In the genomic region with DNA sequence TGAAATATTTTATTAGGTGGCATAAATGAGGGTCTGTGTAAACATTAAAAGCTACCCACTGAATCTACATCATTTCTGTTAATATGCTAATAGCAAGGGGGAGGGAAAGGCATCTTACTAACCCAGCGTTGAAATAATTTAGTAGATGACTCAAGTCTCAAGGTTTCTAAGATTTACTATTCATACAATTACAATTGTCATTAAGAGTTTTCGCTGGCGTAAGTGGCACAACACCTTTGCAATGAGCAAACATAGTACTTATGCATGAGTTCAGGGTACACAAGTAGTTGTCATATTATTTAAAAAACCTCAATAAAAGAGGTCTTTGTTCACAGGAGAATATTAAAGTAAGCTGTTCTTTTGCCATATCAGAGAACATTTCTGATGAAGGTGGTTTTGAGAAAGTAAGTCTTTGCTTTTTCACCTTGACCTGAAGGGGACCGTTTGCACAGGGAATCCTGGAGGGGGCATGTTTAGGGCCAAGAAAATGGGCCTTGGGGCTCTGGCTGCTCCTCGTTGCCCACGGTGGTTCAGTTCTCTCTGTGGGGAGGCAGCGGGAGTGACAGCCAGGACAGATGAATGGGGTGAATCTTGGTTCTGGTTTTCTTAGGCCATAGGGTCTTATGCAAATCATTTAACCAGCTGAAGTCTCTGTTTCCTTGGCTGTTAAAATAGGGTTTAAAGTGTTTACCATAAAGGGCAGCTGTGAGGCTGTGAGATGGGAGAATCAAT, we compare ENCODE assay signal across 1 cellular context.
TF ChIP-seq lines count a peak whose summit lies in the region.

No MANE protein-coding gene starts in this region.

TF ChIP-seq in GM12878, 131 proteins besides CTCF, POLR2A, EP300 and RAD21 (continued from another document):
- TF ChIP-seq RBBP5 (conservative IDR thresholded peaks at IDR 0.05) (no peak), BCL3 (IDR thresholded peaks at IDR 0.05; ENCODE audit: borderline replicate concordance, insufficient read depth, low read depth, low read length, poor library complexity, severe bottlenecking) (peak; percentile 42), E2F4 (IDR thresholded peaks at IDR 0.05; ENCODE audit: low read depth, low read length) (no peak), CBX5 (IDR thresholded peaks at IDR 0.05; ENCODE audit: low read depth) (no peak), NRF1 (conservative IDR thresholded peaks at IDR 0.05; ENCODE audit: low read depth, low read length) (0 out of 2 replicates have a peak, but pooled peaks have one; percentile 5), NR2F1 (conservative IDR thresholded peaks at IDR 0.05) (peak; percentile 79), DPF2 (IDR thresholded peaks at IDR 0.05) (0 out of 2 replicates have a peak, but pooled peaks have one; percentile 59), SMAD1 (IDR thresholded peaks at IDR 0.05; ENCODE audit: low read depth, partially characterized antibody) (peak; percentile 79), BRCA1 (IDR thresholded peaks at IDR 0.05; ENCODE audit: low read depth, low read length) (no peak), USF1 (IDR thresholded peaks at IDR 0.05; ENCODE audit: borderline replicate concordance, extremely low read length, insufficient read depth, low read depth, low read length) (no peak), POLR2AphosphoS5 (IDR thresholded peaks at IDR 0.05; ENCODE audit: low read length) (peak; percentile 97), ZNF384 (IDR thresholded peaks at IDR 0.05; ENCODE audit: borderline replicate concordance, low read depth, low read length) (no peak), IKZF1 (conservative IDR thresholded peaks at IDR 0.05) (no peak), IKZF2 (IDR thresholded peaks at IDR 0.05) (0 out of 4 replicates have a peak, but pooled peaks of 1 of the 2 experiments have one; percentile 17), KDM1A (IDR thresholded peaks at IDR 0.05; ENCODE audit: borderline replicate concordance) (no peak), BMI1 (IDR thresholded peaks at IDR 0.05; ENCODE audit: borderline replicate concordance) (no peak), ZNF24 (IDR thresholded peaks at IDR 0.05) (peak; percentile 19; the same call in 1 of the 2 replicates), SMC3 (IDR thresholded peaks at IDR 0.05; ENCODE audit: borderline replicate concordance, low read length) (peak; percentile 18; the same call in 1 of the 2 replicates), POLR2AphosphoS2 (IDR thresholded peaks at IDR 0.05; ENCODE audit: low read depth, low read length) (peak; percentile 95), TBL1XR1 (IDR thresholded peaks at IDR 0.05; ENCODE audit: low read depth, low read length) (peak; percentile 58; the same call in 1 of the 2 replicates), SMAD5 (IDR thresholded peaks at IDR 0.05; ENCODE audit: low read depth) (peak; percentile 55; the same call in 1 of the 2 replicates), KLF5 (IDR thresholded peaks at IDR 0.05; ENCODE audit: partially characterized antibody) (peak; percentile 12), KAT2A (conservative IDR thresholded peaks at IDR 0.05; ENCODE audit: control insufficient read depth, low read depth, low read length) (no peak), CHD4 (IDR thresholded peaks at IDR 0.05) (no peak), POU2F2 (IDR thresholded peaks at IDR 0.05; ENCODE audit: borderline replicate concordance, low read depth, low read length) (peak; percentile 96), RCOR1 (conservative IDR thresholded peaks at IDR 0.05; ENCODE audit: low read depth, low read length) (no peak), CHD1 (IDR thresholded peaks at IDR 0.05; ENCODE audit: low read depth, low read length) (peak; percentile 85; the same call in 1 of the 2 replicates), CBX3 (IDR thresholded peaks at IDR 0.05; ENCODE audit: borderline replicate concordance, low read depth) (no peak), SREBF1 (IDR thresholded peaks at IDR 0.05; ENCODE audit: low read length) (no peak)
- TF ChIP-seq, protein P1, sequence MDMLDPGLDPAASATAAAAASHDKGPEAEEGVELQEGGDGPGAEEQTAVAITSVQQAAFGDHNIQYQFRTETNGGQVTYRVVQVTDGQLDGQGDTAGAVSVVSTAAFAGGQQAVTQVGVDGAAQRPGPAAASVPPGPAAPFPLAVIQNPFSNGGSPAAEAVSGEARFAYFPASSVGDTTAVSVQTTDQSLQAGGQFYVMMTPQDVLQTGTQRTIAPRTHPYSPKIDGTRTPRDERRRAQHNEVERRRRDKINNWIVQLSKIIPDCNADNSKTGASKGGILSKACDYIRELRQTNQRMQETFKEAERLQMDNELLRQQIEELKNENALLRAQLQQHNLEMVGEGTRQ (IDR thresholded peaks at IDR 0.05; ENCODE audit: borderline replicate concordance, low read depth, low read length): no peak
- TF ChIP-seq, protein P2, sequence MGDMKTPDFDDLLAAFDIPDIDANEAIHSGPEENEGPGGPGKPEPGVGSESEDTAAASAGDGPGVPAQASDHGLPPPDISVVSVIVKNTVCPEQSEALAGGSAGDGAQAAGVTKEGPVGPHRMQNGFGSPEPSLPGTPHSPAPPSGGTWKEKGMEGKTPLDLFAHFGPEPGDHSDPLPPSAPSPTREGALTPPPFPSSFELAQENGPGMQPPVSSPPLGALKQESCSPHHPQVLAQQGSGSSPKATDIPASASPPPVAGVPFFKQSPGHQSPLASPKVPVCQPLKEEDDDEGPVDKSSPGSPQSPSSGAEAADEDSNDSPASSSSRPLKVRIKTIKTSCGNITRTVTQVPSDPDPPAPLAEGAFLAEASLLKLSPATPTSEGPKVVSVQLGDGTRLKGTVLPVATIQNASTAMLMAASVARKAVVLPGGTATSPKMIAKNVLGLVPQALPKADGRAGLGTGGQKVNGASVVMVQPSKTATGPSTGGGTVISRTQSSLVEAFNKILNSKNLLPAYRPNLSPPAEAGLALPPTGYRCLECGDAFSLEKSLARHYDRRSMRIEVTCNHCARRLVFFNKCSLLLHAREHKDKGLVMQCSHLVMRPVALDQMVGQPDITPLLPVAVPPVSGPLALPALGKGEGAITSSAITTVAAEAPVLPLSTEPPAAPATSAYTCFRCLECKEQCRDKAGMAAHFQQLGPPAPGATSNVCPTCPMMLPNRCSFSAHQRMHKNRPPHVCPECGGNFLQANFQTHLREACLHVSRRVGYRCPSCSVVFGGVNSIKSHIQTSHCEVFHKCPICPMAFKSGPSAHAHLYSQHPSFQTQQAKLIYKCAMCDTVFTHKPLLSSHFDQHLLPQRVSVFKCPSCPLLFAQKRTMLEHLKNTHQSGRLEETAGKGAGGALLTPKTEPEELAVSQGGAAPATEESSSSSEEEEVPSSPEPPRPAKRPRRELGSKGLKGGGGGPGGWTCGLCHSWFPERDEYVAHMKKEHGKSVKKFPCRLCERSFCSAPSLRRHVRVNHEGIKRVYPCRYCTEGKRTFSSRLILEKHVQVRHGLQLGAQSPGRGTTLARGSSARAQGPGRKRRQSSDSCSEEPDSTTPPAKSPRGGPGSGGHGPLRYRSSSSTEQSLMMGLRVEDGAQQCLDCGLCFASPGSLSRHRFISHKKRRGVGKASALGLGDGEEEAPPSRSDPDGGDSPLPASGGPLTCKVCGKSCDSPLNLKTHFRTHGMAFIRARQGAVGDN (IDR thresholded peaks at IDR 0.05): peak; percentile 79
- TF ChIP-seq, protein P3, sequence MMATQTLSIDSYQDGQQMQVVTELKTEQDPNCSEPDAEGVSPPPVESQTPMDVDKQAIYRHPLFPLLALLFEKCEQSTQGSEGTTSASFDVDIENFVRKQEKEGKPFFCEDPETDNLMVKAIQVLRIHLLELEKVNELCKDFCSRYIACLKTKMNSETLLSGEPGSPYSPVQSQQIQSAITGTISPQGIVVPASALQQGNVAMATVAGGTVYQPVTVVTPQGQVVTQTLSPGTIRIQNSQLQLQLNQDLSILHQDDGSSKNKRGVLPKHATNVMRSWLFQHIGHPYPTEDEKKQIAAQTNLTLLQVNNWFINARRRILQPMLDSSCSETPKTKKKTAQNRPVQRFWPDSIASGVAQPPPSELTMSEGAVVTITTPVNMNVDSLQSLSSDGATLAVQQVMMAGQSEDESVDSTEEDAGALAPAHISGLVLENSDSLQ (IDR thresholded peaks at IDR 0.05): peak; percentile 93
- TF ChIP-seq, protein P4, sequence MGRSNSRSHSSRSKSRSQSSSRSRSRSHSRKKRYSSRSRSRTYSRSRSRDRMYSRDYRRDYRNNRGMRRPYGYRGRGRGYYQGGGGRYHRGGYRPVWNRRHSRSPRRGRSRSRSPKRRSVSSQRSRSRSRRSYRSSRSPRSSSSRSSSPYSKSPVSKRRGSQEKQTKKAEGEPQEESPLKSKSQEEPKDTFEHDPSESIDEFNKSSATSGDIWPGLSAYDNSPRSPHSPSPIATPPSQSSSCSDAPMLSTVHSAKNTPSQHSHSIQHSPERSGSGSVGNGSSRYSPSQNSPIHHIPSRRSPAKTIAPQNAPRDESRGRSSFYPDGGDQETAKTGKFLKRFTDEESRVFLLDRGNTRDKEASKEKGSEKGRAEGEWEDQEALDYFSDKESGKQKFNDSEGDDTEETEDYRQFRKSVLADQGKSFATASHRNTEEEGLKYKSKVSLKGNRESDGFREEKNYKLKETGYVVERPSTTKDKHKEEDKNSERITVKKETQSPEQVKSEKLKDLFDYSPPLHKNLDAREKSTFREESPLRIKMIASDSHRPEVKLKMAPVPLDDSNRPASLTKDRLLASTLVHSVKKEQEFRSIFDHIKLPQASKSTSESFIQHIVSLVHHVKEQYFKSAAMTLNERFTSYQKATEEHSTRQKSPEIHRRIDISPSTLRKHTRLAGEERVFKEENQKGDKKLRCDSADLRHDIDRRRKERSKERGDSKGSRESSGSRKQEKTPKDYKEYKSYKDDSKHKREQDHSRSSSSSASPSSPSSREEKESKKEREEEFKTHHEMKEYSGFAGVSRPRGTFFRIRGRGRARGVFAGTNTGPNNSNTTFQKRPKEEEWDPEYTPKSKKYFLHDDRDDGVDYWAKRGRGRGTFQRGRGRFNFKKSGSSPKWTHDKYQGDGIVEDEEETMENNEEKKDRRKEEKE (IDR thresholded peaks at IDR 0.05): no peak
